Comparison of ENCODE assay signal across 13 cellular contexts in the genomic region with DNA sequence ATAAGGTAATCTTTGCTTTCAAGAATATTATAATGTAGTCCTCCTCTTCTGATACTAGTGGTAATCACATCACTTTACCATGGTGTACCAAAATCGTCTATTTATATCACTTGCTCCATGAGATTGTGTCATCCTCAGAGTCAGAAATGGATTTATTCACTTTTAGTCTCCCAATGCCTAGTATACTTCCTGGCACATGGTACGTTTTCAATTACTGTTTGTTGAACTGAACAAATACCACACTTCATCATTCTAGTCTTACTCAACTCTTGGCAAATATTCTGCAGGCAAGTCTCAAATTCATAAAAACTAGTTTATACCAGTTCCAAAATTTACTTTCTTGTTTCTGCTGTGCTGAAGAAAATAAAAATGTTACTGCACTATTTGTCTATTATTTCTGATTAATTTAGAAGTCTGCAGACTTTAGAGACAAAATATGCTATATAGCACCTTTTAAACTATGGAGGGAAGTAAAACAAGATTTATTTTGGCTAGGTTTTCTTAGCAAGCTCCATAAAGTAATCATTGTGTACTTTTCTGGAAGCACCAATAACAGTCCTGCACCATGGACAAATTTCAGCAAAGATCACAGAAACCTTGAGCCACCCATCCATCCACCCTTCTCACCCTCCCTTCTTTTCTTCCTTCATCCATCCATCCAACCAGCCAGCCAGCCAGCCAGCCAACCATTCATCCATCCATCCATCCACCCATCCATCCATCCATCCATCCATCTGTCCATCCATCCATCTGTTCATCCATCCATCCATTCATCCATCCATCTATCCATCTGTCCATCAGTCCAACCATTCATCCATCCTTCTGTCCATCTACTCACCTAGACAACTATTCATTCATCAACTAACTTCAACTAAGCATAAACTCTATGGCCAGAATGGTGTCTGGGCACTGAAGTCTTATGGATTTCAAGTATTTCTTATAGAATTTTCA.
DNase-seq lines count a peak whose midpoint lies in the region; ATAC-seq and TF ChIP-seq lines count a peak whose summit lies in the region.
"Had no signal": no experiment of that assay in that cellular context is flagged by ENCODE, and none has a peak within 500 bp of the region (broad histone marks: within the 10 kb centered on the region; RNA-seq: fewer than 3 reads in every experiment).

No MANE protein-coding gene starts in this region.

- no peak overlapping the region for H3K4me3 ChIP-seq in astrocyte of the cerebellum (ENCODE audit: low read depth, low read length)
- H3K4me3 ChIP-seq in aorta (ENCODE audit: low read length in 2 of 2) = no peak overlapping the region
- H3K4me3 ChIP-seq: K562, sigmoid colon, thoracic aorta had no signal

- no peak for DNase-seq in activated naive CD4-positive, alpha-beta T cell treated with anti-CD3 and anti-CD28 coated beads, Interleukin-2, amount 50 U/mL, for 72 hours (ENCODE audit: low spot score in 2 of 2)
- DNase-seq in astrocyte of the cerebellum (ENCODE audit: low read depth) = peak; percentile 59
- peak; percentile 73 for DNase-seq in foreskin melanocyte
- no peak for DNase-seq in aorta
- DNase-seq in NCI-H1417 (lab: John Stamatoyannopoulos, UW) = no peak
- no peak for DNase-seq in cortex of kidney (lab: John Stamatoyannopoulos, UW)
- DNase-seq: activated naive CD8-positive, alpha-beta T cell treated with anti-CD3 and anti-CD28 coated beads for 36 hours; DMS153; sigmoid colon had no signal

- in situ Hi-C loops in astrocyte of the cerebellum (cut with HindIII; ENCODE audit: low sequenced_read_pairs) = no loop called here

- peaks cover 16% of the 10 kb centered on the region for H3K27me3 Mint-ChIP-seq in activated naive CD4-positive, alpha-beta T cell treated with anti-CD3 and anti-CD28 coated beads, Interleukin-2, amount 50 U/mL, for 24 hours

- no peak overlapping the region for H3K4me3 Mint-ChIP-seq in activated naive CD4-positive, alpha-beta T cell treated with anti-CD3 and anti-CD28 coated beads, Interleukin-2, amount 50 U/mL, for 24 hours
- H3K4me3 Mint-ChIP-seq: activated naive CD8-positive, alpha-beta T cell treated with anti-CD3 and anti-CD28 coated beads for 36 hours had no signal

- no peak for ATAC-seq in activated naive CD4-positive, alpha-beta T cell treated with anti-CD3 and anti-CD28 coated beads, Interleukin-2, amount 50 U/mL, for 72 hours
- ATAC-seq in aorta (ENCODE audit: low FRiP score) = peak; percentile 64
- ATAC-seq in GM19035 (IDR thresholded peaks at IDR 0.05; ENCODE audit: unreplicated experiment) = no peak
- ATAC-seq: K562 had no signal

- H3K9me3 ChIP-seq in aorta (ENCODE audit: control insufficient read depth, low read length) = no peaks in the 10 kb centered on the region
- H3K9me3 ChIP-seq: sigmoid colon, thoracic aorta had no signal

- no peaks in the 10 kb centered on the region for H3K36me3 ChIP-seq in aorta (ENCODE audit: control insufficient read depth in 1 of 2, insufficient read depth in 2 of 2, low read length in 1 of 2)
- H3K36me3 ChIP-seq: sigmoid colon, thoracic aorta had no signal

- 5 to 6% methylated on average over 2 of the region's 2 CpGs for WGBS in aorta, 2 donors

- TF ChIP-seq CTCF in astrocyte of the cerebellum (IDR thresholded peaks at IDR 0.05; ENCODE audit: low read depth, low read length, missing control alignments) = no peak

- H3K27me3 ChIP-seq in aorta (ENCODE audit: control insufficient read depth in 1 of 2, insufficient read depth in 2 of 2, low read length in 1 of 2) = peaks cover 0 to 4% of the 10 kb centered on the region in 2 donors
- H3K27me3 ChIP-seq: sigmoid colon had no signal

- H3K4me1 ChIP-seq in aorta (ENCODE audit: control insufficient read depth in 1 of 2, insufficient read depth in 2 of 2, low read length in 2 of 2) = no peaks in the 10 kb centered on the region

- H3K27ac ChIP-seq in aorta (ENCODE audit: low read depth in 1 of 2, low read length in 2 of 2) = no peak overlapping the region
- H3K27ac ChIP-seq: thoracic aorta had no signal

- no peaks in the 10 kb centered on the region for H3K36me3 Mint-ChIP-seq in activated naive CD4-positive, alpha-beta T cell treated with anti-CD3 and anti-CD28 coated beads, Interleukin-2, amount 50 U/mL, for 24 hours
- no peaks in the 10 kb centered on the region for H3K36me3 Mint-ChIP-seq in activated naive CD4-positive, alpha-beta T cell treated with anti-CD3 and anti-CD28 coated beads, Interleukin-2, amount 50 U/mL, for 72 hours
- H3K36me3 Mint-ChIP-seq: activated naive CD8-positive, alpha-beta T cell treated with anti-CD3 and anti-CD28 coated beads for 36 hours had no signal

- intact Hi-C loops in aorta (cut with DNase I) = no loop called here

- H3K4me1 Mint-ChIP-seq in activated naive CD4-positive, alpha-beta T cell treated with anti-CD3 and anti-CD28 coated beads, Interleukin-2, amount 50 U/mL, for 24 hours = no peaks in the 10 kb centered on the region
- H3K4me1 Mint-ChIP-seq: activated naive CD8-positive, alpha-beta T cell treated with anti-CD3 and anti-CD28 coated beads for 36 hours had no signal

- peak overlapping the region; percentile 3 for H3K27ac Mint-ChIP-seq in activated naive CD4-positive, alpha-beta T cell treated with anti-CD3 and anti-CD28 coated beads, Interleukin-2, amount 50 U/mL, for 24 hours
- no peak overlapping the region for H3K27ac Mint-ChIP-seq in activated naive CD4-positive, alpha-beta T cell treated with anti-CD3 and anti-CD28 coated beads, Interleukin-2, amount 50 U/mL, for 72 hours
- H3K27ac Mint-ChIP-seq: activated naive CD8-positive, alpha-beta T cell treated with anti-CD3 and anti-CD28 coated beads for 36 hours had no signal

- H3K9me3 Mint-ChIP-seq in activated naive CD4-positive, alpha-beta T cell treated with anti-CD3 and anti-CD28 coated beads, Interleukin-2, amount 50 U/mL, for 24 hours = no peaks in the 10 kb centered on the region
- peaks cover 0 to 10% of the 10 kb centered on the region in 2 donors for H3K9me3 Mint-ChIP-seq in activated naive CD4-positive, alpha-beta T cell treated with anti-CD3 and anti-CD28 coated beads, Interleukin-2, amount 50 U/mL, for 72 hours
- H3K9me3 Mint-ChIP-seq: activated naive CD8-positive, alpha-beta T cell treated with anti-CD3 and anti-CD28 coated beads for 36 hours had no signal

Comparison
In these comparisons a context has a peak if more than half of its experiments do, and no peak if none do; other contexts are left out.
1. DNase-seq: peak in astrocyte of the cerebellum (single experiment) and foreskin melanocyte (single experiment); none in activated naive CD4-positive, alpha-beta T cell treated with anti-CD3 and anti-CD28 coated beads, Interleukin-2, amount 50 U/mL, for 72 hours (0 of 2), aorta (0 of 2), NCI-H1417 (0 of 3) and cortex of kidney (single experiment).